Comparison of ENCODE assay signal across 8 cellular contexts in genomic region chr7:32941181-32941995, GRCh38. TPM values are rescaled to one million over a fixed set of nuclear protein-coding genes. Genes with fewer than 3 reads are reported as not detected.
DNase-seq lines count a peak whose midpoint lies in the region; ATAC-seq and TF ChIP-seq lines count a peak whose summit lies in the region.

No MANE protein-coding gene starts in this region.

- H3K9me3 Mint-ChIP-seq in effector memory CD8-positive, alpha-beta T cell: no peaks in the 10 kb centered on the region
- H3K9me3 Mint-ChIP-seq in neural crest cell: peaks cover 4% of the 10 kb centered on the region

- H3K4me3 Mint-ChIP-seq in effector memory CD8-positive, alpha-beta T cell: peak overlapping the region; percentile 35 to 76
- H3K4me3 Mint-ChIP-seq in neural crest cell: peak overlapping the region; percentile 96

- TF ChIP-seq CTCF in neural crest cell (conservative IDR thresholded peaks at IDR 0.05): no peak

- H3K4me1 Mint-ChIP-seq in effector memory CD8-positive, alpha-beta T cell (ENCODE audit: low read depth in 2 of 2): peaks cover 6% of the 10 kb centered on the region in 2 donors
- H3K4me1 Mint-ChIP-seq in neural crest cell: peaks cover 22% of the 10 kb centered on the region

- DNase-seq in DMS79 treated with DMSO at 0.1 percent for 48 hours (lab: John Stamatoyannopoulos, UW) (peak; percentile 65), NCI-H748 (lab: John Stamatoyannopoulos, UW; ENCODE audit: unreplicated experiment) (peak; percentile 51), neural crest cell (ENCODE audit: low read depth, low spot score) (no peak), HuH-7 (ENCODE audit: low spot score) (no peak)
- DNase-seq in effector memory CD8-positive, alpha-beta T cell: no peak
- no peak for DNase-seq in activated CD4-positive, CD25-positive, alpha-beta regulatory T cell treated with anti-CD3 and anti-CD28 coated beads, Interleukin-2, amount 50 U/mL, for 72 hours
- no peak for DNase-seq in stimulated activated CD4-positive, alpha-beta T cell treated with anti-CD3 and anti-CD28 coated beads, Interleukin-15, amount 100 ng/mL, for 24 hours

- ATAC-seq in effector memory CD8-positive, alpha-beta T cell (replicated peaks): no peak
- no peak for ATAC-seq in HG02938 (IDR thresholded peaks at IDR 0.05; ENCODE audit: unreplicated experiment)

- no peaks in the 10 kb centered on the region for H3K36me3 Mint-ChIP-seq in effector memory CD8-positive, alpha-beta T cell (ENCODE audit: insufficient read depth)
- H3K36me3 Mint-ChIP-seq in neural crest cell (ENCODE audit: low read depth): peaks cover 23% of the 10 kb centered on the region

- H3K27ac Mint-ChIP-seq in effector memory CD8-positive, alpha-beta T cell: peak overlapping the region in 1 of 2 donors; percentile 63
- peak overlapping the region; percentile 99 for H3K27ac Mint-ChIP-seq in neural crest cell (ENCODE audit: unreplicated experiment)

- H3K27me3 Mint-ChIP-seq in effector memory CD8-positive, alpha-beta T cell: no peaks in the 10 kb centered on the region
- no peaks in the 10 kb centered on the region for H3K27me3 Mint-ChIP-seq in neural crest cell (ENCODE audit: low read depth)

RNA-seq across cellular contexts. Expression of gene FKBP9, which starts 15.9 kb away (rescaled TPM):
- total RNA-seq in neural crest cell: 78.0 and 85.6 TPM in 2 replicates

RNA-seq across cellular contexts. Expression of gene KBTBD2, which starts 49.8 kb away (rescaled TPM):
- total RNA-seq in neural crest cell: 40.9 and 41.3 TPM in 2 replicates

Comparison
In these comparisons a context has a peak if more than half of its experiments do, and no peak if none do; other contexts are left out.
1. DNase-seq: peak in DMS79 treated with DMSO at 0.1 percent for 48 hours (single experiment) and NCI-H748 (single experiment); none in effector memory CD8-positive, alpha-beta T cell (0 of 3), neural crest cell (single experiment), activated CD4-positive, CD25-positive, alpha-beta regulatory T cell treated with anti-CD3 and anti-CD28 coated beads, Interleukin-2, amount 50 U/mL, for 72 hours (single experiment), HuH-7 (single experiment) and stimulated activated CD4-positive, alpha-beta T cell treated with anti-CD3 and anti-CD28 coated beads, Interleukin-15, amount 100 ng/mL, for 24 hours (single experiment).